Comparison of ENCODE assay signal across 8 cellular contexts in genomic region chr14:102086346-102086971, GRCh38. TPM values are rescaled to one million over a fixed set of nuclear protein-coding genes. Genes with fewer than 3 reads are reported as not detected.
DNase-seq lines count a peak whose midpoint lies in the region; ATAC-seq and TF ChIP-seq lines count a peak whose summit lies in the region.

No MANE protein-coding gene starts in this region.

- H3K9ac ChIP-seq in IMR-90 (ENCODE audit: low read depth, low read length) = peak overlapping the region; percentile 71

- H2BK15ac ChIP-seq in IMR-90 (ENCODE audit: low read depth, low read length) = no peak overlapping the region

- peak overlapping the region; percentile 91 for H3K27ac Mint-ChIP-seq in CD4-positive, alpha-beta T cell
- peak overlapping the region; percentile 98 for H3K27ac Mint-ChIP-seq in chondrocyte (ENCODE audit: unreplicated experiment)

- no peaks in the 10 kb centered on the region for H3K9me3 ChIP-seq in CD4-positive, alpha-beta T cell (ENCODE audit: control insufficient read depth, low read length)
- H3K9me3 ChIP-seq in IMR-90 (ENCODE audit: control insufficient read depth, insufficient read depth, low read length) = no peaks in the 10 kb centered on the region
- no peaks in the 10 kb centered on the region for H3K9me3 ChIP-seq in left lung

- 0% methylated on average over 10 of the region's 73 CpGs; no CpG with 5 or more reads in 1 of the 2 experiments for WGBS in IMR-90 (ENCODE audit: extremely low coverage in 2 of 2, insufficient read length in 1 of 2), 2 experiments

- dilution Hi-C loops in IMR-90 (cut with HindIII; ENCODE audit: low sequenced_read_pairs, unreplicated experiment) = no loop called here

- peak overlapping the region; percentile 91 for H2AK9ac ChIP-seq in IMR-90 (replicated peaks; ENCODE audit: low read depth, low read length, poor library complexity)

- H3K56ac ChIP-seq in IMR-90 (ENCODE audit: extremely low read depth, insufficient read depth, low read length) = peak overlapping the region; percentile 59; the same call in 1 of the 2 replicates

- DNase-seq in CD4-positive, alpha-beta T cell = peak; percentile 45 to 65 (median 60)
- DNase-seq in GM20000 (ENCODE audit: low spot score) (peak; percentile 77), IMR-90 (peak; percentile 68), chondrocyte (ENCODE audit: low spot score) (no peak), left lung (peak in 1 of 2 donors; percentile 65), middle frontal gyrus (ENCODE audit: extremely low spot score, low spot score) (no peak)
- peak; percentile 35 to 50 for DNase-seq in stimulated activated CD4-positive, alpha-beta T cell treated with anti-CD3 and anti-CD28 coated beads, Interleukin-4, amount 100 ng/mL, for 48 hours (ENCODE audit: low read depth in 2 of 2)

- H3K23ac ChIP-seq in IMR-90 (ENCODE audit: low read depth, low read length) = peak overlapping the region; percentile 58; the same call in 1 of the 2 replicates

- H3K79me1 ChIP-seq in IMR-90 (ENCODE audit: low read depth in 1 of 2, low read length in 2 of 2) = peaks cover 17 to 41% of the 10 kb centered on the region in 2 experiments

- in situ Hi-C loops in IMR-90 (cut with MboI; ENCODE audit: low sequenced_read_pairs) = loop anchor here (25.0 kb wide), 1 partner anchor 226 kb away; the partner anchor contains the start of genes MOK and ZNF839

- intact Hi-C loops in CD4-positive, alpha-beta T cell (cut with DNase I, micrococcal nuclease) = loop anchor here (2.0 to 10.0 kb wide), 9 partner anchors 52 to 691 kb away; partner anchors contain the start of genes DYNC1H1 (in 2 of the 2), MOK (in 1 of the 2), PPP2R5C (in 1 of the 2) and TRAF3 (in 1 of the 2)
- intact Hi-C loops in IMR-90 (cut with micrococcal nuclease) (loop anchor here (2.0 kb wide), 2 partner anchors 24 to 54 kb away; no protein-coding TSS in a partner anchor), left lung (cut with DNase I) (no loop called here)

- peak; percentile 59 for ATAC-seq in CD4-positive, alpha-beta T cell (ENCODE audit: poor library complexity)
- ATAC-seq in IMR-90 (ENCODE audit: low read depth) (peak; percentile 50), left lung (peak; percentile 33)

- H3K4me1 ChIP-seq in IMR-90 (ENCODE audit: control insufficient read depth, insufficient read depth, low read length) = peaks cover 10% of the 10 kb centered on the region
- H3K4me1 ChIP-seq in left lung = peaks cover 22 to 68% of the 10 kb centered on the region in 2 donors

- no peak for TF ChIP-seq CTCF in CD4-positive, alpha-beta T cell (IDR thresholded peaks at IDR 0.05)
- no peak for TF ChIP-seq CTCF in GM20000 (IDR thresholded peaks at IDR 0.05; ENCODE audit: extremely low read depth, missing control alignments)
- TF ChIP-seq CTCF in IMR-90 (conservative IDR thresholded peaks at IDR 0.05; ENCODE audit: low read depth, low read length) = no peak
- TF ChIP-seq CTCF in VCaP (conservative IDR thresholded peaks at IDR 0.05) = no peak
- no peak for TF ChIP-seq CTCF in chondrocyte (IDR thresholded peaks at IDR 0.05)
- no peak for TF ChIP-seq CTCF in left lung (IDR thresholded peaks at IDR 0.05)

- peaks cover 54% of the 10 kb centered on the region for H3K36me3 Mint-ChIP-seq in CD4-positive, alpha-beta T cell (ENCODE audit: low read depth)
- H3K36me3 Mint-ChIP-seq in chondrocyte (ENCODE audit: low read depth) = peaks cover 36% of the 10 kb centered on the region

- peak overlapping the region; percentile 79 for H2BK5ac ChIP-seq in IMR-90 (ENCODE audit: low read depth, low read length, poor library complexity, severe bottlenecking)

- no peaks in the 10 kb centered on the region for H3K9me3 Mint-ChIP-seq in CD4-positive, alpha-beta T cell
- no peaks in the 10 kb centered on the region for H3K9me3 Mint-ChIP-seq in chondrocyte (ENCODE audit: low read depth)

- CTCF ChIA-PET in CD4-positive, alpha-beta T cell (lab: Charles Lee) = interaction anchor here (1.3 kb wide), 1 partner anchor 10 kb away, joined by 5 read pairs; no protein-coding TSS in a partner anchor
- CTCF ChIA-PET in IMR-90 (lab: Yijun Ruan, JAX) = no interaction called here

- H3K4me1 Mint-ChIP-seq in CD4-positive, alpha-beta T cell (ENCODE audit: low read depth) = peaks cover 71% of the 10 kb centered on the region
- peaks cover 50% of the 10 kb centered on the region for H3K4me1 Mint-ChIP-seq in chondrocyte (ENCODE audit: low read depth)

- H2AK5ac ChIP-seq in IMR-90 (ENCODE audit: low read depth, low read length) = peak overlapping the region; percentile 79; the same call in 1 of the 2 replicates

- H2BK20ac ChIP-seq in IMR-90 (ENCODE audit: low read depth, low read length) = no peak overlapping the region

- H2BK120ac ChIP-seq in IMR-90 (ENCODE audit: low read depth, low read length) = peak overlapping the region; percentile 3; the same call in 1 of the 2 replicates

- TF ChIP-seq POLR2A in IMR-90 (IDR thresholded peaks at IDR 0.05; ENCODE audit: low read depth, low read length) = no peak

- POLR2A ChIA-PET in CD4-positive, alpha-beta T cell (lab: Charles Lee) = interaction anchor here (1.0 to 2.3 kb wide), 5 partner anchors 9 to 380 kb away, joined by 3 to 12 read pairs (median 4); partner anchors contain the start of gene WDR20
- POLR2A ChIA-PET in IMR-90 (lab: Charles Lee; ENCODE audit: unreplicated experiment) = no interaction called here

- H3K36me3 ChIP-seq in IMR-90 (ENCODE audit: control insufficient read depth, insufficient read depth, low read length) (peaks cover 37% of the 10 kb centered on the region), left lung (peaks cover 0 to 45% of the 10 kb centered on the region in 2 donors)

- H3K27me3 ChIP-seq in CD4-positive, alpha-beta T cell (ENCODE audit: control insufficient read depth, insufficient read depth, low read length) = no peaks in the 10 kb centered on the region
- H3K27me3 ChIP-seq in IMR-90 (ENCODE audit: control insufficient read depth, insufficient read depth, low read length) = no peaks in the 10 kb centered on the region
- H3K27me3 ChIP-seq in left lung = no peaks in the 10 kb centered on the region

- peak overlapping the region; percentile 98 for H3K4me3 Mint-ChIP-seq in CD4-positive, alpha-beta T cell
- peak overlapping the region; percentile 97 for H3K4me3 Mint-ChIP-seq in chondrocyte (ENCODE audit: unreplicated experiment)

- peak overlapping the region; percentile 75 for H3K4ac ChIP-seq in IMR-90 (ENCODE audit: low read depth, low read length)

- peak overlapping the region; percentile 99 for H3K4me2 ChIP-seq in IMR-90 (ENCODE audit: low read depth, low read length)

- H3K14ac ChIP-seq in IMR-90 (replicated peaks; ENCODE audit: low read depth, low read length) = peak overlapping the region; percentile 85

- H3K27me3 Mint-ChIP-seq in CD4-positive, alpha-beta T cell = no peaks in the 10 kb centered on the region
- no peaks in the 10 kb centered on the region for H3K27me3 Mint-ChIP-seq in chondrocyte (ENCODE audit: low read depth)

- peak overlapping the region; percentile 55; the same call in 1 of the 2 replicates for H4K91ac ChIP-seq in IMR-90 (ENCODE audit: insufficient read depth, low read depth, low read length)

- BruUV-seq in IMR-90 (replicated peaks; lab: Mats Ljungman, UMichigan) = no TSS peak

- H3K4me3 ChIP-seq in IMR-90 (ENCODE audit: insufficient read depth, low read depth, low read length) (peak overlapping the region; percentile 87), left lung (peak overlapping the region; percentile 54 to 71)

- peak overlapping the region; percentile 98 for H3K27ac ChIP-seq in CD4-positive, alpha-beta T cell (ENCODE audit: low read depth, low read length)
- peak overlapping the region; percentile 89 for H3K27ac ChIP-seq in IMR-90 (ENCODE audit: insufficient read depth, low read length)
- H3K27ac ChIP-seq in VCaP = peak overlapping the region; percentile 98
- H3K27ac ChIP-seq in left lung = peak overlapping the region; percentile 99

- H2AFZ ChIP-seq in IMR-90 (replicated peaks; ENCODE audit: low read length, poor library complexity) = peak overlapping the region; percentile 81

- H4K8ac ChIP-seq in IMR-90 (ENCODE audit: low read depth in 2 of 2, low read length in 2 of 2) = peak overlapping the region in 1 of 2 experiments; percentile 46; a peak in 1 of 4 replicates

- TF ChIP-seq RAD21 in IMR-90 (IDR thresholded peaks at IDR 0.05; ENCODE audit: low read length) = no peak

- H3K18ac ChIP-seq in IMR-90 (ENCODE audit: low read depth, low read length) = peak overlapping the region; percentile 22; the same call in 1 of the 2 replicates

- peak overlapping the region; percentile 47 for H4K5ac ChIP-seq in IMR-90 (ENCODE audit: low read depth, low read length)

- no peaks in the 10 kb centered on the region; the same call in 1 of the 2 replicates for H3K9me1 ChIP-seq in IMR-90 (ENCODE audit: insufficient read depth, low read length)

- peaks cover 45% of the 10 kb centered on the region for H4K20me1 ChIP-seq in IMR-90 (ENCODE audit: insufficient read depth, low read length)

TF ChIP-seq in IMR-90, 13 proteins besides CTCF, POLR2A, EP300 and RAD21:
- TF ChIP-seq MXI1 (IDR thresholded peaks at IDR 0.05; ENCODE audit: borderline replicate concordance, low read depth, low read length) (peak; percentile 79), CHD1 (IDR thresholded peaks at IDR 0.05; ENCODE audit: low read depth, low read length) (no peak), MAFK (IDR thresholded peaks at IDR 0.05; ENCODE audit: low read depth, low read length) (no peak), NFE2L2 (IDR thresholded peaks at IDR 0.05; ENCODE audit: low read depth, low read length) (no peak)

RNA-seq across cellular contexts. Expression of gene HSP90AA1, which starts 0.4 kb away (rescaled TPM):
- 100 to 1,000 TPM; 451 to 462 TPM for total RNA-seq in CD4-positive, alpha-beta T cell
- total RNA-seq in IMR-90 (2012; rRNA removed) (578 and 1,483 TPM in 2 replicates), chondrocyte (239 to 400 TPM (median 242 TPM) in 3 replicates), left lung (100 to 1,000 TPM; 515 to 585 TPM)
- polyA plus RNA-seq in IMR-90 (2012; rRNA removed) = 485 and 535 TPM in 2 replicates
- 72.4 and 152 TPM in 2 replicates for polyA plus RNA-seq in IMR-90 (2012; cell fraction: cytosol; rRNA removed)
- 46.8 and 204 TPM in 2 replicates for polyA plus RNA-seq in IMR-90 (2012; cell fraction: nucleus; rRNA removed; ENCODE audit: low replicate concordance)

RNA-seq across cellular contexts. Expression of gene WDR20, which starts 53.2 kb away (rescaled TPM):
- 10 to 100 TPM; 40.1 to 41.2 TPM for total RNA-seq in CD4-positive, alpha-beta T cell
- total RNA-seq in IMR-90 (2012; rRNA removed) (27.4 and 28.1 TPM in 2 replicates), chondrocyte (20.8 to 28.8 TPM (median 23.0 TPM) in 3 replicates), left lung (10 to 100 TPM; 22.4 to 23.9 TPM)
- polyA plus RNA-seq in IMR-90 (2012; rRNA removed) = 18.7 and 20.3 TPM in 2 replicates
- 14.7 and 20.0 TPM in 2 replicates for polyA plus RNA-seq in IMR-90 (2012; cell fraction: cytosol; rRNA removed)
- polyA plus RNA-seq in IMR-90 (2012; cell fraction: nucleus; rRNA removed; ENCODE audit: low replicate concordance) = 19.0 and 29.1 TPM in 2 replicates

Comparison
In these comparisons a context has a peak if more than half of its experiments do, and no peak if none do; other contexts are left out.
1. DNase-seq: peak in CD4-positive, alpha-beta T cell (10 of 10), GM20000 (single experiment), IMR-90 (single experiment) and stimulated activated CD4-positive, alpha-beta T cell treated with anti-CD3 and anti-CD28 coated beads, Interleukin-4, amount 100 ng/mL, for 48 hours (2 of 2); none in chondrocyte (single experiment) and middle frontal gyrus (single experiment).
2. intact Hi-C loops: an anchor here in CD4-positive, alpha-beta T cell (2.0 to 10.0 kb wide) and IMR-90 (2.0 kb wide); none called in left lung.
3. Peak in every context shown above with its lines, with median percentiles within 50 percentile points of each other: ATAC-seq and H3K27ac ChIP-seq.